ENCODE assay signal across 8 cellular contexts in the genomic region with DNA sequence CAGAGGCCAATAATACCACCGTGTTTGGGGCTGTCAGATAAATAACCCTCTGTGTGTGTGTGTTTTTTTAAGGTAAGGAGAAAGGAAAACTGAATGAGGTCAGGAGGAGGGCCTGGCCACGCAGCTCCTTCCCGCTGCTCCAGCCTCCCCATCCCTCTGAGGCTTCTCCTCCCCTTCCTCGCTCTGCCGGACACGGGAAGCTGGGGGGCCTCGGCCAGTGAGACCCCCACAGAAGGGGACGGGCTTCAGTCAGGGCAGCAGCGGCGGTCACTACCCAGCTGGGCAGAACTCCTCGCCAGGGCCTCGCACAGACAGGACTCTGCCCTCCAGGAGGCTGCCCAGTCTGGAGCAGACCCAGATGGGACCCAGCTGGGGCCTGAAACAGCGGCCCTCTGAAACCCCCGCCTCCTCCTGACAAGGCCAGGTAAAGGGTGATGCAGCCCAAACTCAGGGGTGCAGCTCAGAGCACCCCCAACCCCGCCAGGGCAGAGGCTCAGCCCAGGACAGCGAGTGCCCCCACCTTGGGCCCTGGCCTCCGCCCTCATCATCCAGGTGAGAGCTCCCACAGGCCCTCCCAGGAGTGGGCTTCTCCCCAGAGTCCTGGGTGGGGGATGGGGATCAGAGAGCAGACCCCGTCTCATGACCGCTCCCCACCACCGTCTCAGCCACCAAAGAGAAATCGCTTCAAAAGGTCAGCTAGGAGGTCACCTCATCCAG. TPM values are rescaled to one million over a fixed set of nuclear protein-coding genes. Genes with fewer than 3 reads are reported as not detected.
DNase-seq lines count a peak whose midpoint lies in the region; ATAC-seq and TF ChIP-seq lines count a peak whose summit lies in the region.

No MANE protein-coding gene starts in this region.

- H2AFZ ChIP-seq in PC-9 = no peak overlapping the region

- H3K4me3 Mint-ChIP-seq in CD4-positive, alpha-beta memory T cell = peak overlapping the region; percentile 48 to 83 (median 71)
- peak overlapping the region; percentile 60 for H3K4me3 Mint-ChIP-seq in osteocyte (ENCODE audit: unreplicated experiment)

- ATAC-seq in HG03432 (IDR thresholded peaks at IDR 0.05; ENCODE audit: unreplicated experiment) (no peak), GM18858 (IDR thresholded peaks at IDR 0.05; ENCODE audit: unreplicated experiment) (no peak)

- H3K4me3 ChIP-seq in CD4-positive, alpha-beta memory T cell (ENCODE audit: low read length in 2 of 2) = peak overlapping the region in 1 of 2 donors; percentile 43
- H3K4me3 ChIP-seq in PC-9 (no peak overlapping the region), fibroblast of the aortic adventitia (ENCODE audit: low read depth, low read length) (peak overlapping the region; percentile 50)

- no peak overlapping the region for H3K4me2 ChIP-seq in PC-9

- peaks cover 12% of the 10 kb centered on the region for H3K27me3 ChIP-seq in CD4-positive, alpha-beta memory T cell (ENCODE audit: insufficient read depth, low read length)
- peaks cover 24% of the 10 kb centered on the region for H3K27me3 ChIP-seq in PC-9 (ENCODE audit: insufficient read depth, low read depth)

- peaks cover 9% of the 10 kb centered on the region for H3F3A ChIP-seq in PC-9 (ENCODE audit: insufficient read depth, low read depth)

- no peaks in the 10 kb centered on the region for H3K9me3 ChIP-seq in CD4-positive, alpha-beta memory T cell (ENCODE audit: control insufficient read depth in 1 of 2, low read length in 2 of 2)
- H3K9me3 ChIP-seq in PC-9 (ENCODE audit: insufficient read depth, low read depth) = no peaks in the 10 kb centered on the region

- CTCF ChIA-PET in CD4-positive, alpha-beta memory T cell (lab: Charles Lee; ENCODE audit: partially characterized antibody) = interaction anchor here (0.5 to 2.3 kb wide), 17 partner anchors 9 to 1309 kb away, joined by 3 to 21 read pairs (median 3); a partner anchor contains a TSS
- CTCF ChIA-PET in PC-9 (lab: Charles Lee) = interaction anchor here (0.6 kb wide), 1 partner anchor 42 kb away, joined by 5 read pairs; no protein-coding TSS in a partner anchor

- H3K4me1 ChIP-seq in CD4-positive, alpha-beta memory T cell (ENCODE audit: insufficient read depth, low read length) = peaks cover 18% of the 10 kb centered on the region
- H3K4me1 ChIP-seq in PC-9 (replicated peaks; ENCODE audit: insufficient read depth) = no peaks in the 10 kb centered on the region

- no peaks in the 10 kb centered on the region for H3K79me2 ChIP-seq in PC-9 (ENCODE audit: low read depth)

- DNase-seq in CD4-positive, alpha-beta memory T cell = no peak
- DNase-seq in PC-9 = no peak
- DNase-seq in fibroblast of the aortic adventitia (ENCODE audit: low read depth) = no peak
- no peak for DNase-seq in osteocyte (ENCODE audit: extremely low spot score, unreplicated experiment)
- DNase-seq in NCI-H748 (lab: John Stamatoyannopoulos, UW; ENCODE audit: unreplicated experiment) = no peak
- DNase-seq in CD1c-positive myeloid dendritic cell (ENCODE audit: extremely low spot score) = no peak

- intact Hi-C loops in CD4-positive, alpha-beta memory T cell (cut with micrococcal nuclease) = loop anchor here (1.0 to 5.0 kb wide), 4 partner anchors 24 to 699 kb away; a partner anchor contains a TSS
- intact Hi-C loops in PC-9 (cut with micrococcal nuclease; ENCODE audit: unreplicated experiment) = loop anchor here (10.0 kb wide), 1 partner anchor 52 kb away; no protein-coding TSS in a partner anchor

- no peaks in the 10 kb centered on the region for H3K9me2 ChIP-seq in PC-9 (ENCODE audit: insufficient read depth)

- no peak overlapping the region for H3K27ac ChIP-seq in CD4-positive, alpha-beta memory T cell (ENCODE audit: low read depth, low read length)
- H3K27ac ChIP-seq in PC-9 = no peak overlapping the region

- peaks cover 1 to 8% (median 3%) of the 10 kb centered on the region in 4 donors for H3K4me1 Mint-ChIP-seq in CD4-positive, alpha-beta memory T cell
- peaks cover 2% of the 10 kb centered on the region for H3K4me1 Mint-ChIP-seq in osteocyte (ENCODE audit: unreplicated experiment)

- H3K27me3 Mint-ChIP-seq in CD4-positive, alpha-beta memory T cell = peaks cover 7% of the 10 kb centered on the region in 2 donors
- H3K27me3 Mint-ChIP-seq in osteocyte (ENCODE audit: unreplicated experiment) = peaks cover 2% of the 10 kb centered on the region

- peak overlapping the region in 1 of 7 donors; percentile 52 for H3K27ac Mint-ChIP-seq in CD4-positive, alpha-beta memory T cell
- no peak overlapping the region for H3K27ac Mint-ChIP-seq in osteocyte (ENCODE audit: unreplicated experiment)

- no TSS peak for BruUV-seq in PC-9 (replicated peaks; lab: Mats Ljungman, UMichigan)

- no peaks in the 10 kb centered on the region for H3K36me3 Mint-ChIP-seq in CD4-positive, alpha-beta memory T cell
- H3K36me3 Mint-ChIP-seq in osteocyte (ENCODE audit: unreplicated experiment) = no peaks in the 10 kb centered on the region

- POLR2A ChIA-PET in CD4-positive, alpha-beta memory T cell (lab: Charles Lee; ENCODE audit: partially characterized antibody) = interaction anchor here (0.6 to 2.6 kb wide), 6 partner anchors 10 to 368 kb away, joined by 3 to 27 read pairs (median 4); a partner anchor contains a TSS
- POLR2A ChIA-PET in PC-9 (lab: Charles Lee; ENCODE audit: unreplicated experiment) = no interaction called here

- no peaks in the 10 kb centered on the region for H3K36me3 ChIP-seq in CD4-positive, alpha-beta memory T cell (ENCODE audit: insufficient read depth, low read length)
- no peaks in the 10 kb centered on the region for H3K36me3 ChIP-seq in PC-9 (ENCODE audit: low read depth)

- peaks cover 3% of the 10 kb centered on the region; the same call in 1 of the 2 replicates for H4K20me1 ChIP-seq in PC-9 (ENCODE audit: insufficient read depth)

- peaks cover 0 to 5% (median 0%) of the 10 kb centered on the region in 8 donors for H3K9me3 Mint-ChIP-seq in CD4-positive, alpha-beta memory T cell
- no peaks in the 10 kb centered on the region for H3K9me3 Mint-ChIP-seq in osteocyte (ENCODE audit: unreplicated experiment)

- TF ChIP-seq CTCF in PC-9 (conservative IDR thresholded peaks at IDR 0.05) (peak; percentile 41; the same call in 1 of the 2 replicates), fibroblast of the aortic adventitia (IDR thresholded peaks at IDR 0.05; ENCODE audit: insufficient read depth, low read length) (no peak), osteocyte (IDR thresholded peaks at IDR 0.05) (no peak)

RNA-seq across cellular contexts. Expression of a gene that starts 2.3 kb away (rescaled TPM):
- total RNA-seq in CD4-positive, alpha-beta memory T cell = under 1 TPM; 0.36 to 0.81 TPM
- polyA plus RNA-seq in CD4-positive, alpha-beta memory T cell = not detected
- total RNA-seq in PC-9 (2021) = 75.2 and 90.2 TPM in 2 replicates
- total RNA-seq in fibroblast of the aortic adventitia (ENCODE audit: low replicate concordance) = 0.18 TPM in 1 of 2 replicates, not detected in the other
- 0.56 and 0.68 TPM in 2 replicates for total RNA-seq in osteocyte

RNA-seq across cellular contexts. Expression of a gene that starts 24.0 kb away (rescaled TPM):
- 100 to 1,000 TPM; 208 to 229 TPM for total RNA-seq in CD4-positive, alpha-beta memory T cell
- 100 to 1,000 TPM in 1 of 2 donors, 10 to 100 TPM in 1; 29.4 to 152 TPM for polyA plus RNA-seq in CD4-positive, alpha-beta memory T cell
- total RNA-seq in PC-9 (2021) (243 and 253 TPM in 2 replicates), fibroblast of the aortic adventitia (ENCODE audit: low replicate concordance) (35.3 and 97.0 TPM in 2 replicates), osteocyte (220 and 239 TPM in 2 replicates)

RNA-seq across cellular contexts. Expression of a gene that starts 24.1 kb away (rescaled TPM):
- total RNA-seq in CD4-positive, alpha-beta memory T cell = not detected
- not detected for polyA plus RNA-seq in CD4-positive, alpha-beta memory T cell
- total RNA-seq in PC-9 (2021) = 0.30 TPM in 1 of 2 replicates, not detected in the other
- not detected in 2 replicates for total RNA-seq in fibroblast of the aortic adventitia (ENCODE audit: low replicate concordance)
- total RNA-seq in osteocyte = not detected in 2 replicates

RNA-seq across cellular contexts. Expression of a gene that starts 40.6 kb away (rescaled TPM):
- not detected for total RNA-seq in CD4-positive, alpha-beta memory T cell
- polyA plus RNA-seq in CD4-positive, alpha-beta memory T cell = under 1 TPM; 0.31 to 0.59 TPM
- total RNA-seq in PC-9 (2021) (12.9 and 13.3 TPM in 2 replicates), fibroblast of the aortic adventitia (ENCODE audit: low replicate concordance) (not detected in 2 replicates), osteocyte (0.13 TPM in 1 of 2 replicates, not detected in the other)

RNA-seq across cellular contexts. Expression of a gene that starts 51.0 kb away (rescaled TPM):
- total RNA-seq in CD4-positive, alpha-beta memory T cell = not detected
- not detected for polyA plus RNA-seq in CD4-positive, alpha-beta memory T cell
- 1.2 TPM in 2 replicates for total RNA-seq in PC-9 (2021)
- not detected in 2 replicates for total RNA-seq in fibroblast of the aortic adventitia (ENCODE audit: low replicate concordance)
- total RNA-seq in osteocyte = not detected in 2 replicates

Comparison
In these comparisons a context has a peak if more than half of its experiments do, and no peak if none do; other contexts are left out.
1. RNA of a gene that starts 2.3 kb away (total RNA-seq): 75.2 to 90.2 TPM in PC-9; 0.36 to 0.81 TPM in CD4-positive, alpha-beta memory T cell, 0.56 to 0.68 TPM in osteocyte and 0.18 TPM in fibroblast of the aortic adventitia; every median in the first group is over 10 times any median in the second.